In genomic region chr10:99233680-99234018, GRCh38 we compare ENCODE assay signal across 8 cellular contexts.
DNase-seq lines count a peak whose midpoint lies in the region; ATAC-seq and TF ChIP-seq lines count a peak whose summit lies in the region.

No MANE protein-coding gene starts in this region.

- TF ChIP-seq CTCF in GM13977 (IDR thresholded peaks at IDR 0.05; ENCODE audit: extremely low read depth, insufficient read depth, missing control alignments) = no peak
- TF ChIP-seq CTCF in KMS-11 (conservative IDR thresholded peaks at IDR 0.05; ENCODE audit: low read depth, low read length) = no peak
- no peak for TF ChIP-seq CTCF in fibroblast of mammary gland (conservative IDR thresholded peaks at IDR 0.05; ENCODE audit: control insufficient read depth, insufficient read depth, low read depth, low read length)

- peak overlapping the region; percentile 79; the same call in 1 of the 2 replicates for H3K9ac ChIP-seq in KMS-11
- no peak overlapping the region for H3K9ac ChIP-seq in rectal smooth muscle tissue (ENCODE audit: low read length)

- H3K27me3 ChIP-seq in KMS-11 (ENCODE audit: insufficient read depth, low read depth) (no peaks in the 10 kb centered on the region), rectal smooth muscle tissue (ENCODE audit: control insufficient read depth, insufficient read depth, low read length) (peaks cover 40% of the 10 kb centered on the region)

- in situ Hi-C loops in GM13977 (cut with MboI; ENCODE audit: low pct_unique_long_range_greater_than_20kb, low sequenced_read_pairs, unreplicated experiment) = loop anchor here (25.0 kb wide), 1 partner anchor 471 kb away; no protein-coding TSS in a partner anchor

- no peaks in the 10 kb centered on the region for H3K79me2 ChIP-seq in KMS-11 (ENCODE audit: insufficient read depth, low read depth)

- H3K36me3 ChIP-seq in KMS-11 (ENCODE audit: insufficient read depth) = no peaks in the 10 kb centered on the region
- H3K36me3 ChIP-seq in rectal smooth muscle tissue (ENCODE audit: control insufficient read depth, insufficient read depth, low read length) = no peaks in the 10 kb centered on the region

- ATAC-seq in HG02759 (IDR thresholded peaks at IDR 0.05; ENCODE audit: unreplicated experiment) = no peak

- DNase-seq in GM13977 (ENCODE audit: low spot score) (peak; percentile 25), fibroblast of mammary gland (ENCODE audit: low read depth) (no peak), GOT3 (lab: John Stamatoyannopoulos, UW) (no peak), NCI-H2107 treated with DMSO at 0.1 percent for 48 hours (lab: John Stamatoyannopoulos, UW; ENCODE audit: unreplicated experiment) (no peak), UCSD-AML1 (lab: John Stamatoyannopoulos, UW; ENCODE audit: unreplicated experiment) (no peak)

- no peaks in the 10 kb centered on the region for H4K20me1 ChIP-seq in KMS-11 (ENCODE audit: insufficient read depth)

- H2AFZ ChIP-seq in KMS-11 (ENCODE audit: low read depth) = peak overlapping the region; percentile 85

- H3K4me1 ChIP-seq in KMS-11 (ENCODE audit: low read depth, poor library complexity, severe bottlenecking) (no peaks in the 10 kb centered on the region), rectal smooth muscle tissue (ENCODE audit: control insufficient read depth, insufficient read depth, low read length) (peaks cover 5% of the 10 kb centered on the region)

- peak overlapping the region; percentile 80 for H3K4me2 ChIP-seq in KMS-11

- H3K27ac ChIP-seq in KMS-11 (no peak overlapping the region), rectal smooth muscle tissue (ENCODE audit: low read depth, low read length) (no peak overlapping the region)

- H3K4me3 ChIP-seq in KMS-11 (IDR thresholded peaks at IDR 0.05; ENCODE audit: insufficient read depth, low read depth, low read length) = no peak overlapping the region
- H3K4me3 ChIP-seq in fibroblast of mammary gland (ENCODE audit: control insufficient read depth, low read depth, low read length) = peak overlapping the region; percentile 40
- peak overlapping the region; percentile 65 for H3K4me3 ChIP-seq in rectal smooth muscle tissue (ENCODE audit: low read length)
